In genomic region chr14:65745396-65746190, GRCh38 we compare ENCODE assay signal across 19 cellular contexts.
"Had no signal": no experiment of that assay in that cellular context is flagged by ENCODE, and none has a peak within 500 bp of the region (broad histone marks: within the 10 kb centered on the region; RNA-seq: fewer than 3 reads in every experiment).

No MANE protein-coding gene starts in this region.

- H3K27me3 Mint-ChIP-seq: activated CD4-positive, alpha-beta T cell treated with anti-CD3 and anti-CD28 coated beads, Interleukin-2, amount 10 ng/mL, durations not matched to agents 7 days and 5 days; activated naive CD8-positive, alpha-beta T cell treated with anti-CD3 and anti-CD28 coated beads for 36 hours; stimulated activated naive B cell treated with anti-CD40 and anti-IgM and Interleukin-4, amounts not matched to agents 10 μg/mL and 1 μg/mL and 100 μg/mL, for 72 hours had no signal

- H3K9me3 ChIP-seq: gastroesophageal sphincter, prostate gland, sigmoid colon, tibial nerve had no signal

- H3K4me1 ChIP-seq: gastroesophageal sphincter, left ventricle myocardium inferior, prostate gland, sigmoid colon, tibial nerve had no signal

- H3K27ac ChIP-seq: cardiac muscle cell, gastroesophageal sphincter, left ventricle myocardium inferior, prostate gland, sigmoid colon, tibial nerve had no signal

- H3K4me3 ChIP-seq: cardiac muscle cell, gastroesophageal sphincter, left ventricle myocardium inferior, prostate gland, sigmoid colon, tibial nerve had no signal

- H3K27ac Mint-ChIP-seq: activated CD4-positive, alpha-beta T cell treated with anti-CD3 and anti-CD28 coated beads, Interleukin-2, amount 10 ng/mL, durations not matched to agents 7 days and 5 days; activated naive CD8-positive, alpha-beta T cell treated with anti-CD3 and anti-CD28 coated beads for 36 hours; activated T-helper 2 cell treated with anti-CD3 and anti-CD28 coated beads, Interferon-gamma antibody, Interleukin-2, Interleukin-4, amounts not matched to agents 10 μg/mL and 5 μg/mL and 100 μg/mL, durations not matched to agents 14 hours and 24 hours and 36 hours; nephron; stimulated activated naive B cell treated with anti-CD40 and anti-IgM and Interleukin-4, amounts not matched to agents 10 μg/mL and 1 μg/mL and 100 μg/mL, for 72 hours had no signal

- H3K36me3 ChIP-seq: cardiac muscle cell, prostate gland had no signal

- H3K9me3 Mint-ChIP-seq: activated naive CD8-positive, alpha-beta T cell treated with anti-CD3 and anti-CD28 coated beads for 36 hours; activated T-helper 2 cell treated with anti-CD3 and anti-CD28 coated beads, Interferon-gamma antibody, Interleukin-2, Interleukin-4, amounts not matched to agents 10 μg/mL and 5 μg/mL and 100 μg/mL, durations not matched to agents 14 hours and 24 hours and 36 hours; nephron; stimulated activated naive B cell treated with anti-CD40 and anti-IgM and Interleukin-4, amounts not matched to agents 10 μg/mL and 1 μg/mL and 100 μg/mL, for 72 hours had no signal

- H3K27me3 ChIP-seq: cardiac muscle cell, gastroesophageal sphincter, sigmoid colon, tibial nerve had no signal

- H3K4me1 Mint-ChIP-seq: nephron; stimulated activated naive B cell treated with anti-CD40 and anti-IgM and Interleukin-4, amounts not matched to agents 10 μg/mL and 1 μg/mL and 100 μg/mL, for 72 hours had no signal

- FAIRE-seq: colon had no signal

- ATAC-seq: gastroesophageal sphincter; stimulated activated naive B cell treated with anti-CD40 and anti-IgM and Interleukin-4, amounts not matched to agents 10 μg/mL and 1 μg/mL and 100 μg/mL, for 72 hours had no signal

- DNase-seq: activated CD4-positive, alpha-beta T cell treated with anti-CD3 and anti-CD28 coated beads, Interleukin-2, amount 10 ng/mL, durations not matched to agents 7 days and 5 days; activated CD4-positive, CD25-positive, alpha-beta regulatory T cell; activated CD8-positive, alpha-beta memory T cell treated with anti-CD3 and anti-CD28 coated beads for 24 hours; activated naive CD8-positive, alpha-beta T cell treated with anti-CD3 and anti-CD28 coated beads for 36 hours; activated T-cell treated with anti-CD3 and anti-CD28 coated beads for 4 hours; anterior cingulate cortex; islet precursor cell; left ventricle myocardium inferior; mesendoderm; sigmoid colon; stimulated activated CD4-positive, alpha-beta T cell treated with anti-CD3 and anti-CD28 coated beads, Interleukin-2, amount 100 ng/mL, for 24 hours; stimulated activated naive B cell treated with anti-CD40 and anti-IgM and Interleukin-4, amounts not matched to agents 10 μg/mL and 1 μg/mL and 100 μg/mL, for 72 hours had no signal

- H3K4me3 Mint-ChIP-seq: activated CD4-positive, alpha-beta T cell treated with anti-CD3 and anti-CD28 coated beads, Interleukin-2, amount 10 ng/mL, durations not matched to agents 7 days and 5 days; activated naive CD8-positive, alpha-beta T cell treated with anti-CD3 and anti-CD28 coated beads for 36 hours; nephron; stimulated activated naive B cell treated with anti-CD40 and anti-IgM and Interleukin-4, amounts not matched to agents 10 μg/mL and 1 μg/mL and 100 μg/mL, for 72 hours had no signal
